ENCODE assay signal across 1 cellular context in the genomic region with DNA sequence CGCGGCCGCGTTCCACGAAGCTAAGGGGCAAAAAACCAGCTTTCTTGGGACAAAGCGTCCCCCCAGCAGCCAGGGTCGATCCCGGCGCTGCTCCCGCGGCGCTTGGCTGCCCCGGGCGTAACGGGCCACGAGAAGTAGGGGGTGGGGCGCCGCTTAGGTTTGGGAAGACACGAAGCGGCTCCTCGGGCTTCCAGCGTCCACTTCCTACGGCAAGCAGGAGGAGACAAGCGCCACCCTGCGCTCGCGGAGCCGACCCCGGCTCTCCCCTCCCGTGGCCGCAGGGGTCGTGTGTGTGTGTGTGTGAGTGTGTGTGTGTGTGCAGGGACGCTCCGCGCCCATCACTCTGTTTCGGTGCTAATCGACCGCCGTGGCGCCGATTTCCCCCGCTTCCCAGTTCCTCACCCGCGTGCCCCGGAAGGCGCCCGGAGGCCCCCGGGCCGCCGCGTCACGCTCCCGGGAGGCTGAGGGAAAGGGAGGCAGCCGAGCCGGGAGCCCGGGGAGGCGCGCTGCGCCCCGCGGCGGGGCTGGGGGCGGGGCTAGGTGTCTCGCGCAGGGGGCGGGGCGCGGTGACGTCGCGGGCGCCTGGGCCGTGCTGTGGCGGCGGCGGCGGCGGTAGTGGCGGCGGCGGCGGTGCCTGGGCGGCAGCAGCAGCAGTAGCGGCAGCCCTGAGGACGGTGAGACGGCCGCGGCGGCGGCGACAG.
A peak's percentile ranks its signal among the peaks of the same experiment; 100 is the strongest.
TF ChIP-seq lines count a peak whose summit lies in the region.

ERC1 (plus strand) TSS at position 575 of the 701 bp plus-strand sequence. CDS start 36,681 bp downstream, outside the sequence.

TF ChIP-seq in K562, 482 proteins besides CTCF, POLR2A, EP300 and RAD21 (continued from another document and continues in another):
- TF ChIP-seq, protein P1, sequence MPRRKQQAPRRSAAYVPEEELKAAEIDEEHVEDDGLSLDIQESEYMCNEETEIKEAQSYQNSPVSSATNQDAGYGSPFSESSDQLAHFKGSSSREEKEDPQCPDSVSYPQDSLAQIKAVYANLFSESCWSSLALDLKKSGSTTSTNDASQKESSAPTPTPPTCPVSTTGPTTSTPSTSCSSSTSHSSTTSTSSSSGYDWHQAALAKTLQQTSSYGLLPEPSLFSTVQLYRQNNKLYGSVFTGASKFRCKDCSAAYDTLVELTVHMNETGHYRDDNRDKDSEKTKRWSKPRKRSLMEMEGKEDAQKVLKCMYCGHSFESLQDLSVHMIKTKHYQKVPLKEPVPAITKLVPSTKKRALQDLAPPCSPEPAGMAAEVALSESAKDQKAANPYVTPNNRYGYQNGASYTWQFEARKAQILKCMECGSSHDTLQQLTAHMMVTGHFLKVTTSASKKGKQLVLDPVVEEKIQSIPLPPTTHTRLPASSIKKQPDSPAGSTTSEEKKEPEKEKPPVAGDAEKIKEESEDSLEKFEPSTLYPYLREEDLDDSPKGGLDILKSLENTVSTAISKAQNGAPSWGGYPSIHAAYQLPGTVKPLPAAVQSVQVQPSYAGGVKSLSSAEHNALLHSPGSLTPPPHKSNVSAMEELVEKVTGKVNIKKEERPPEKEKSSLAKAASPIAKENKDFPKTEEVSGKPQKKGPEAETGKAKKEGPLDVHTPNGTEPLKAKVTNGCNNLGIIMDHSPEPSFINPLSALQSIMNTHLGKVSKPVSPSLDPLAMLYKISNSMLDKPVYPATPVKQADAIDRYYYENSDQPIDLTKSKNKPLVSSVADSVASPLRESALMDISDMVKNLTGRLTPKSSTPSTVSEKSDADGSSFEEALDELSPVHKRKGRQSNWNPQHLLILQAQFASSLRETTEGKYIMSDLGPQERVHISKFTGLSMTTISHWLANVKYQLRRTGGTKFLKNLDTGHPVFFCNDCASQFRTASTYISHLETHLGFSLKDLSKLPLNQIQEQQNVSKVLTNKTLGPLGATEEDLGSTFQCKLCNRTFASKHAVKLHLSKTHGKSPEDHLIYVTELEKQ (CRISPR knock-in tag; IDR thresholded peaks at IDR 0.05) = no peak
- TF ChIP-seq ZNF766 (CRISPR knock-in tag; conservative IDR thresholded peaks at IDR 0.05) = no peak
- TF ChIP-seq FUS (optimal IDR thresholded peaks at IDR 0.05; ENCODE audit: low read depth, low read length) = no peak
- TF ChIP-seq POLR3A (IDR thresholded peaks at IDR 0.05; ENCODE audit: borderline replicate concordance, extremely low read depth, insufficient read depth, insufficient read length) = no peak
- TF ChIP-seq NFE2 (IDR thresholded peaks at IDR 0.05; ENCODE audit: low read depth) = no peak
- TF ChIP-seq TFE3 (CRISPR knock-in tag; IDR thresholded peaks at IDR 0.05) = no peak
- TF ChIP-seq, protein P2, sequence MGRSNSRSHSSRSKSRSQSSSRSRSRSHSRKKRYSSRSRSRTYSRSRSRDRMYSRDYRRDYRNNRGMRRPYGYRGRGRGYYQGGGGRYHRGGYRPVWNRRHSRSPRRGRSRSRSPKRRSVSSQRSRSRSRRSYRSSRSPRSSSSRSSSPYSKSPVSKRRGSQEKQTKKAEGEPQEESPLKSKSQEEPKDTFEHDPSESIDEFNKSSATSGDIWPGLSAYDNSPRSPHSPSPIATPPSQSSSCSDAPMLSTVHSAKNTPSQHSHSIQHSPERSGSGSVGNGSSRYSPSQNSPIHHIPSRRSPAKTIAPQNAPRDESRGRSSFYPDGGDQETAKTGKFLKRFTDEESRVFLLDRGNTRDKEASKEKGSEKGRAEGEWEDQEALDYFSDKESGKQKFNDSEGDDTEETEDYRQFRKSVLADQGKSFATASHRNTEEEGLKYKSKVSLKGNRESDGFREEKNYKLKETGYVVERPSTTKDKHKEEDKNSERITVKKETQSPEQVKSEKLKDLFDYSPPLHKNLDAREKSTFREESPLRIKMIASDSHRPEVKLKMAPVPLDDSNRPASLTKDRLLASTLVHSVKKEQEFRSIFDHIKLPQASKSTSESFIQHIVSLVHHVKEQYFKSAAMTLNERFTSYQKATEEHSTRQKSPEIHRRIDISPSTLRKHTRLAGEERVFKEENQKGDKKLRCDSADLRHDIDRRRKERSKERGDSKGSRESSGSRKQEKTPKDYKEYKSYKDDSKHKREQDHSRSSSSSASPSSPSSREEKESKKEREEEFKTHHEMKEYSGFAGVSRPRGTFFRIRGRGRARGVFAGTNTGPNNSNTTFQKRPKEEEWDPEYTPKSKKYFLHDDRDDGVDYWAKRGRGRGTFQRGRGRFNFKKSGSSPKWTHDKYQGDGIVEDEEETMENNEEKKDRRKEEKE (IDR thresholded peaks at IDR 0.05; ENCODE audit: borderline replicate concordance in 1 of 2, control insufficient read depth in 1 of 2, low read depth in 2 of 2, low read length in 1 of 2) = no peak
- TF ChIP-seq ZNF778 (CRISPR knock-in tag; IDR thresholded peaks at IDR 0.05) = no peak
- no peak for TF ChIP-seq ASH1L (IDR thresholded peaks at IDR 0.05; ENCODE audit: borderline replicate concordance, low read depth, partially characterized antibody)
- no peak for TF ChIP-seq HNRNPK (IDR thresholded peaks at IDR 0.05; ENCODE audit: low read depth, low read length, poor library complexity, severe bottlenecking)
- no peak for TF ChIP-seq HLTF (IDR thresholded peaks at IDR 0.05)
- TF ChIP-seq, protein P3, sequence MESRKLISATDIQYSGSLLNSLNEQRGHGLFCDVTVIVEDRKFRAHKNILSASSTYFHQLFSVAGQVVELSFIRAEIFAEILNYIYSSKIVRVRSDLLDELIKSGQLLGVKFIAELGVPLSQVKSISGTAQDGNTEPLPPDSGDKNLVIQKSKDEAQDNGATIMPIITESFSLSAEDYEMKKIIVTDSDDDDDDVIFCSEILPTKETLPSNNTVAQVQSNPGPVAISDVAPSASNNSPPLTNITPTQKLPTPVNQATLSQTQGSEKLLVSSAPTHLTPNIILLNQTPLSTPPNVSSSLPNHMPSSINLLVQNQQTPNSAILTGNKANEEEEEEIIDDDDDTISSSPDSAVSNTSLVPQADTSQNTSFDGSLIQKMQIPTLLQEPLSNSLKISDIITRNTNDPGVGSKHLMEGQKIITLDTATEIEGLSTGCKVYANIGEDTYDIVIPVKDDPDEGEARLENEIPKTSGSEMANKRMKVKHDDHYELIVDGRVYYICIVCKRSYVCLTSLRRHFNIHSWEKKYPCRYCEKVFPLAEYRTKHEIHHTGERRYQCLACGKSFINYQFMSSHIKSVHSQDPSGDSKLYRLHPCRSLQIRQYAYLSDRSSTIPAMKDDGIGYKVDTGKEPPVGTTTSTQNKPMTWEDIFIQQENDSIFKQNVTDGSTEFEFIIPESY (CRISPR knock-in tag; IDR thresholded peaks at IDR 0.05) = peak; percentile 28; the same call in 1 of the 2 replicates
- TF ChIP-seq ZFP30 (CRISPR knock-in tag; IDR thresholded peaks at IDR 0.05; ENCODE audit: borderline replicate concordance) = no peak
- TF ChIP-seq, protein P4, sequence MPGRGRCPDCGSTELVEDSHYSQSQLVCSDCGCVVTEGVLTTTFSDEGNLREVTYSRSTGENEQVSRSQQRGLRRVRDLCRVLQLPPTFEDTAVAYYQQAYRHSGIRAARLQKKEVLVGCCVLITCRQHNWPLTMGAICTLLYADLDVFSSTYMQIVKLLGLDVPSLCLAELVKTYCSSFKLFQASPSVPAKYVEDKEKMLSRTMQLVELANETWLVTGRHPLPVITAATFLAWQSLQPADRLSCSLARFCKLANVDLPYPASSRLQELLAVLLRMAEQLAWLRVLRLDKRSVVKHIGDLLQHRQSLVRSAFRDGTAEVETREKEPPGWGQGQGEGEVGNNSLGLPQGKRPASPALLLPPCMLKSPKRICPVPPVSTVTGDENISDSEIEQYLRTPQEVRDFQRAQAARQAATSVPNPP (IDR thresholded peaks at IDR 0.05; ENCODE audit: borderline replicate concordance, insufficient read depth, insufficient read length) = no peak
- TF ChIP-seq CBFA2T2 (conservative IDR thresholded peaks at IDR 0.05) = no peak
- TF ChIP-seq ZFP36 (IDR thresholded peaks at IDR 0.05; ENCODE audit: low read depth, low read length, partially characterized antibody) = no peak
- TF ChIP-seq, protein P5, sequence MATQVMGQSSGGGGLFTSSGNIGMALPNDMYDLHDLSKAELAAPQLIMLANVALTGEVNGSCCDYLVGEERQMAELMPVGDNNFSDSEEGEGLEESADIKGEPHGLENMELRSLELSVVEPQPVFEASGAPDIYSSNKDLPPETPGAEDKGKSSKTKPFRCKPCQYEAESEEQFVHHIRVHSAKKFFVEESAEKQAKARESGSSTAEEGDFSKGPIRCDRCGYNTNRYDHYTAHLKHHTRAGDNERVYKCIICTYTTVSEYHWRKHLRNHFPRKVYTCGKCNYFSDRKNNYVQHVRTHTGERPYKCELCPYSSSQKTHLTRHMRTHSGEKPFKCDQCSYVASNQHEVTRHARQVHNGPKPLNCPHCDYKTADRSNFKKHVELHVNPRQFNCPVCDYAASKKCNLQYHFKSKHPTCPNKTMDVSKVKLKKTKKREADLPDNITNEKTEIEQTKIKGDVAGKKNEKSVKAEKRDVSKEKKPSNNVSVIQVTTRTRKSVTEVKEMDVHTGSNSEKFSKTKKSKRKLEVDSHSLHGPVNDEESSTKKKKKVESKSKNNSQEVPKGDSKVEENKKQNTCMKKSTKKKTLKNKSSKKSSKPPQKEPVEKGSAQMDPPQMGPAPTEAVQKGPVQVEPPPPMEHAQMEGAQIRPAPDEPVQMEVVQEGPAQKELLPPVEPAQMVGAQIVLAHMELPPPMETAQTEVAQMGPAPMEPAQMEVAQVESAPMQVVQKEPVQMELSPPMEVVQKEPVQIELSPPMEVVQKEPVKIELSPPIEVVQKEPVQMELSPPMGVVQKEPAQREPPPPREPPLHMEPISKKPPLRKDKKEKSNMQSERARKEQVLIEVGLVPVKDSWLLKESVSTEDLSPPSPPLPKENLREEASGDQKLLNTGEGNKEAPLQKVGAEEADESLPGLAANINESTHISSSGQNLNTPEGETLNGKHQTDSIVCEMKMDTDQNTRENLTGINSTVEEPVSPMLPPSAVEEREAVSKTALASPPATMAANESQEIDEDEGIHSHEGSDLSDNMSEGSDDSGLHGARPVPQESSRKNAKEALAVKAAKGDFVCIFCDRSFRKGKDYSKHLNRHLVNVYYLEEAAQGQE (CRISPR knock-in tag; IDR thresholded peaks at IDR 0.05; ENCODE audit: low read depth) = no peak
- TF ChIP-seq FOXA3 (CRISPR knock-in tag; conservative IDR thresholded peaks at IDR 0.05 in 1 of 2, IDR thresholded peaks at IDR 0.05 in 1 of 2) = 0 out of 4 replicates have a peak, but pooled peaks of 1 of the 2 experiments have one; percentile 17
- TF ChIP-seq PHTF2 (CRISPR knock-in tag; IDR thresholded peaks at IDR 0.05) = no peak
- no peak for TF ChIP-seq SRSF7 (optimal IDR thresholded peaks at IDR 0.05; ENCODE audit: low read depth, low read length)
- no peak for TF ChIP-seq ZKSCAN1 (IDR thresholded peaks at IDR 0.05; ENCODE audit: low read depth, low read length)
- TF ChIP-seq TCFL5 (CRISPR knock-in tag; conservative IDR thresholded peaks at IDR 0.05) = no peak
- TF ChIP-seq RBM15 (IDR thresholded peaks at IDR 0.05; ENCODE audit: insufficient read depth, low read length) = no peak
- no peak for TF ChIP-seq SMARCA5 (IDR thresholded peaks at IDR 0.05)
- no peak for TF ChIP-seq HIVEP1 (CRISPR knock-in tag; IDR thresholded peaks at IDR 0.05)
- TF ChIP-seq, protein P6, sequence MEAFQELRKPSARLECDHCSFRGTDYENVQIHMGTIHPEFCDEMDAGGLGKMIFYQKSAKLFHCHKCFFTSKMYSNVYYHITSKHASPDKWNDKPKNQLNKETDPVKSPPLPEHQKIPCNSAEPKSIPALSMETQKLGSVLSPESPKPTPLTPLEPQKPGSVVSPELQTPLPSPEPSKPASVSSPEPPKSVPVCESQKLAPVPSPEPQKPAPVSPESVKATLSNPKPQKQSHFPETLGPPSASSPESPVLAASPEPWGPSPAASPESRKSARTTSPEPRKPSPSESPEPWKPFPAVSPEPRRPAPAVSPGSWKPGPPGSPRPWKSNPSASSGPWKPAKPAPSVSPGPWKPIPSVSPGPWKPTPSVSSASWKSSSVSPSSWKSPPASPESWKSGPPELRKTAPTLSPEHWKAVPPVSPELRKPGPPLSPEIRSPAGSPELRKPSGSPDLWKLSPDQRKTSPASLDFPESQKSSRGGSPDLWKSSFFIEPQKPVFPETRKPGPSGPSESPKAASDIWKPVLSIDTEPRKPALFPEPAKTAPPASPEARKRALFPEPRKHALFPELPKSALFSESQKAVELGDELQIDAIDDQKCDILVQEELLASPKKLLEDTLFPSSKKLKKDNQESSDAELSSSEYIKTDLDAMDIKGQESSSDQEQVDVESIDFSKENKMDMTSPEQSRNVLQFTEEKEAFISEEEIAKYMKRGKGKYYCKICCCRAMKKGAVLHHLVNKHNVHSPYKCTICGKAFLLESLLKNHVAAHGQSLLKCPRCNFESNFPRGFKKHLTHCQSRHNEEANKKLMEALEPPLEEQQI (IDR thresholded peaks at IDR 0.05) = no peak
- 0 out of 2 replicates have a peak, but pooled peaks have one; percentile 43 for TF ChIP-seq LEF1 (IDR thresholded peaks at IDR 0.05)
- TF ChIP-seq RBM39 (optimal IDR thresholded peaks at IDR 0.05; ENCODE audit: low read depth, low read length) = peak; percentile 67
- no peak for TF ChIP-seq ZNF311 (CRISPR knock-in tag; IDR thresholded peaks at IDR 0.05)
- TF ChIP-seq ZZZ3 (IDR thresholded peaks at IDR 0.05) = no peak
- TF ChIP-seq SP1 (CRISPR knock-in tag; IDR thresholded peaks at IDR 0.05) = no peak; the same call in 1 of the 2 replicates
- no peak for TF ChIP-seq ZNF134 (CRISPR knock-in tag; conservative IDR thresholded peaks at IDR 0.05)
- no peak for TF ChIP-seq HMGN3 (IDR thresholded peaks at IDR 0.05; ENCODE audit: borderline replicate concordance, extremely low read depth, insufficient read length, low read depth, low read length)
- no peak for TF ChIP-seq NR2F6 (CRISPR knock-in tag; IDR thresholded peaks at IDR 0.05)
- TF ChIP-seq CREB1 (IDR thresholded peaks at IDR 0.05) = no peak
- TF ChIP-seq CREB1 (CRISPR knock-in tag; IDR thresholded peaks at IDR 0.05) = peak; percentile 71
- TF ChIP-seq, protein P7, sequence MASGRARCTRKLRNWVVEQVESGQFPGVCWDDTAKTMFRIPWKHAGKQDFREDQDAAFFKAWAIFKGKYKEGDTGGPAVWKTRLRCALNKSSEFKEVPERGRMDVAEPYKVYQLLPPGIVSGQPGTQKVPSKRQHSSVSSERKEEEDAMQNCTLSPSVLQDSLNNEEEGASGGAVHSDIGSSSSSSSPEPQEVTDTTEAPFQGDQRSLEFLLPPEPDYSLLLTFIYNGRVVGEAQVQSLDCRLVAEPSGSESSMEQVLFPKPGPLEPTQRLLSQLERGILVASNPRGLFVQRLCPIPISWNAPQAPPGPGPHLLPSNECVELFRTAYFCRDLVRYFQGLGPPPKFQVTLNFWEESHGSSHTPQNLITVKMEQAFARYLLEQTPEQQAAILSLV (tag; IDR thresholded peaks at IDR 0.05) = no peak
- TF ChIP-seq HDGF (IDR thresholded peaks at IDR 0.05) = no peak
- no peak for TF ChIP-seq KLF16 (IDR thresholded peaks at IDR 0.05)
